ENCODE assay signal across 6 cellular contexts in genomic region chr15:59760256-59760655, GRCh38.
DNase-seq lines count a peak whose midpoint lies in the region; ATAC-seq, FAIRE-seq and TF ChIP-seq lines count a peak whose summit lies in the region.
"Not testable (repeated sequence)": the region's sequence is repeated elsewhere in the genome, so short reads cannot be mapped to it uniquely, and the experiment has no call there.

No MANE protein-coding gene starts in this region.

- ATAC-seq in left colon = peak; percentile 58
- ATAC-seq in mucosa of descending colon = peak; percentile 43

- not testable (repeated sequence) for H3K9me2 ChIP-seq in PC-9 (ENCODE audit: insufficient read depth)

- FAIRE-seq in GM12892 (lab: Jason Lieb, UNC) = peak; percentile 27
- not testable (repeated sequence) for FAIRE-seq in small intestine (lab: Jason Lieb, UNC)

- CTCF ChIA-PET in PC-9 (lab: Charles Lee) = interaction anchor here (0.7 kb wide), 1 partner anchor 156 kb away, joined by 5 read pairs; no protein-coding TSS in a partner anchor

- H3K9me3 ChIP-seq in PC-9 (ENCODE audit: insufficient read depth, low read depth); colonic mucosa; mucosa of descending colon; small intestine (ENCODE audit: control insufficient read depth, low read depth): not testable (repeated sequence)

- not testable (repeated sequence) for TF ChIP-seq POLR2A in GM12892 (IDR thresholded peaks at IDR 0.05; ENCODE audit: low read depth, low read length)

- H3F3A ChIP-seq in PC-9 (ENCODE audit: insufficient read depth, low read depth) = not testable (repeated sequence)

- not testable (repeated sequence) for H3K4me3 ChIP-seq in PC-9; colonic mucosa; mucosa of descending colon; small intestine (ENCODE audit: low read depth in 1 of 2, low read length in 2 of 2)

- 24 to 43% (median 25%) methylated on average over 2 of the region's 2 CpGs for WGBS in small intestine, 3 donors

- not testable (repeated sequence) for H2AFZ ChIP-seq in PC-9

- not testable (repeated sequence) for H3K27ac ChIP-seq in PC-9; colonic mucosa; small intestine (ENCODE audit: low read depth in 1 of 2, low read length in 1 of 2)

- not testable (repeated sequence) for H4K20me1 ChIP-seq in PC-9 (ENCODE audit: insufficient read depth)

- H3K9ac ChIP-seq in colonic mucosa (ENCODE audit: low read depth in 2 of 2, low read length in 2 of 2) = not testable (repeated sequence)

- not testable (repeated sequence) for BruUV-seq in PC-9 (replicated peaks; lab: Mats Ljungman, UMichigan)

- not testable (repeated sequence) for H3K4me1 ChIP-seq in PC-9 (replicated peaks; ENCODE audit: insufficient read depth); colonic mucosa; mucosa of descending colon (ENCODE audit: low read depth); small intestine (ENCODE audit: control insufficient read depth in 2 of 2, insufficient read depth in 1 of 2, low read depth in 1 of 2, low read length in 1 of 2)

- DNase-seq in GM12892 (ENCODE audit: insufficient read length) = not testable (repeated sequence)
- DNase-seq in PC-9 (peak; percentile 5 to 39), colonic mucosa (peak; percentile 54), left colon (peak; percentile 18 to 32), mucosa of descending colon (peak in 1 of 3 donors; percentile 67), small intestine (peak; percentile 92)

- not testable (repeated sequence) for TF ChIP-seq CTCF in PC-9 (conservative IDR thresholded peaks at IDR 0.05); colonic mucosa (IDR thresholded peaks at IDR 0.05); mucosa of descending colon (IDR thresholded peaks at IDR 0.05)

- intact Hi-C loops in PC-9 (cut with micrococcal nuclease; ENCODE audit: unreplicated experiment); colonic mucosa (cut with DNase I); left colon (cut with DNase I, micrococcal nuclease); mucosa of descending colon (cut with DNase I, micrococcal nuclease): not testable (repeated sequence)

- H3K36me3 ChIP-seq in PC-9 (ENCODE audit: low read depth); colonic mucosa; mucosa of descending colon (ENCODE audit: low read depth); small intestine (ENCODE audit: control insufficient read depth in 2 of 2, insufficient read depth in 2 of 2, low read length in 2 of 2): not testable (repeated sequence)

- POLR2A ChIA-PET in PC-9 (lab: Charles Lee; ENCODE audit: unreplicated experiment) = interaction anchor here (0.7 to 0.8 kb wide), 2 partner anchors 148 to 402 kb away, joined by 13 to 24 read pairs; no protein-coding TSS in a partner anchor

- H3K4me2 ChIP-seq in PC-9 = not testable (repeated sequence)

- H3K79me2 ChIP-seq in PC-9 (ENCODE audit: low read depth) = not testable (repeated sequence)

- H3K27me3 ChIP-seq in PC-9 (ENCODE audit: insufficient read depth, low read depth); colonic mucosa; small intestine (ENCODE audit: control insufficient read depth in 2 of 2, insufficient read depth in 2 of 2, low read length in 2 of 2): not testable (repeated sequence)
